Comparison of ENCODE assay signal across 27 cellular contexts in genomic region chr7:68550635-68551034, GRCh38.
"Had no signal": no experiment of that assay in that cellular context is flagged by ENCODE, and none has a peak within 500 bp of the region (broad histone marks: within the 10 kb centered on the region; RNA-seq: fewer than 3 reads in every experiment).

No MANE protein-coding gene starts in this region.

- DNase-seq: stimulated activated CD4-positive, alpha-beta T cell treated with anti-CD3 and anti-CD28 coated beads, Interleukin-2, amount 100 ng/mL, for 48 hours; stimulated activated CD4-positive, alpha-beta T cell treated with anti-CD3 and anti-CD28 coated beads, Interleukin-4, amount 100 ng/mL, for 1 hour; stimulated activated CD4-positive, alpha-beta T cell treated with anti-CD3 and anti-CD28 coated beads, Interleukin-4, amount 100 ng/mL, for 24 hours; stimulated activated CD4-positive, alpha-beta T cell treated with anti-CD3 and anti-CD28 coated beads, Interleukin-4, amount 100 ng/mL, for 4 hours; stimulated activated CD8-positive, alpha-beta memory T cell treated with anti-CD3 and anti-CD28 coated beads, Interleukin-4, amount 100 ng/mL, for 48 hours; stimulated activated naive B cell treated with anti-CD40 and anti-IgM and Interleukin-4, amounts not matched to agents 10 μg/mL and 1 μg/mL and 100 μg/mL, for 72 hours; stimulated activated naive CD4-positive, alpha-beta T cell; stimulated activated naive CD4-positive, alpha-beta T cell treated with Interleukin-2 at 50 U/mL for 16 hours; stimulated activated naive CD8-positive, alpha-beta T cell treated with anti-CD3 and anti-CD28 coated beads, Interleukin-15, amount 100 ng/mL, for 72 hours; stimulated activated naive CD8-positive, alpha-beta T cell treated with anti-CD3 and anti-CD28 coated beads, Interleukin-15, Interleukin-2, amounts not matched to agents 100 U/mL and 50 U/mL, for 24 hours; stomach; substantia nigra; testis; thyroid gland; tibial artery; transverse colon; trophoblast cell; upper lobe of left lung; upper lobe of right lung; uterus had no signal

- H3K27ac ChIP-seq: stomach, suprapubic skin, testis, thoracic aorta, thyroid gland, tibial artery, tibial nerve, transverse colon, upper lobe of left lung, upper lobe of right lung, uterus, vagina had no signal

- H3K36me3 ChIP-seq: stomach, suprapubic skin, thoracic aorta, thyroid gland, tibial artery, tibial nerve, transverse colon, upper lobe of left lung, upper lobe of right lung, uterus, vagina had no signal

- FAIRE-seq: urothelium cell line had no signal

- ATAC-seq: stimulated activated effector memory CD8-positive, alpha-beta T cell treated with anti-CD3 and anti-CD28 coated beads, Interleukin-12 subunit alpha, Interleukin-12 subunit beta, amount 100 ng/mL, for 72 hours; stimulated activated memory B cell treated with anti-CD40 and anti-IgM and Interleukin-4, amounts not matched to agents 10 μg/mL and 1 μg/mL and 100 μg/mL, for 72 hours; stimulated activated naive B cell treated with anti-CD40 and anti-IgM and Interleukin-4, amounts not matched to agents 10 μg/mL and 1 μg/mL and 100 μg/mL, for 72 hours; stimulated activated naive CD8-positive, alpha-beta T cell treated with anti-CD3 and anti-CD28 coated beads, Interleukin-15, amount 100 ng/mL, for 72 hours; stimulated activated naive CD8-positive, alpha-beta T cell treated with anti-CD3 and anti-CD28 coated beads, Interleukin-15, Interleukin-2, amounts not matched to agents 100 U/mL and 50 U/mL, for 24 hours; upper lobe of right lung had no signal

- H3K4me1 ChIP-seq: stomach, suprapubic skin, testis, thyroid gland, tibial artery, tibial nerve, transverse colon, upper lobe of left lung, upper lobe of right lung, uterus, vagina had no signal

- H3K27me3 ChIP-seq: stomach, suprapubic skin, testis, thyroid gland, tibial artery, tibial nerve, transverse colon, upper lobe of left lung, upper lobe of right lung, uterus, vagina had no signal

- H3K9me3 ChIP-seq: stomach, suprapubic skin, testis, thoracic aorta, thyroid gland, tibial artery, tibial nerve, transverse colon, upper lobe of left lung, upper lobe of right lung, uterus, vagina had no signal

- H3K4me3 ChIP-seq: stomach, suprapubic skin, testis, thoracic aorta, thyroid gland, tibial artery, tibial nerve, transverse colon, upper lobe of left lung, upper lobe of right lung, uterus, vagina had no signal
